1 cellular context compared by ENCODE assay signal in the genomic region with DNA sequence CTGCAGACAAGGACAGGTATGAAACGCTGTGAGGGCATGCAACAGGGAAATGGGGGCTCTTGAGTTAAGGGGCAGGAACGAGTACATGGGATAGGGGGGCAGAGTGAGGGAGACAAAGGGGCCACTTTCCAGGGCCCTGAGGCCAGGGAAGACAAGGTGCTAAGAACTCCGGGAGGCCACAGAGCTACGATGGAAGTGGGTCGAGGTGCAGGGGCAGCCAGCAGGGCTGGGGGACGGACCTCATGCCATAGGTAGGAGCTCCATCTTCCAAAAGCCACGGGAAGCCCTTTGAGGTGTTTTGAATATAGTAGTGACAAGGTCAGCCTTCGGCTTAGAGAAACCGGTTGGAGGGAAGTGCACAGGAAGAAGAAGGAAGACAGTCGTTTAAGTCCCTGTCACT.
TF ChIP-seq lines count a peak whose summit lies in the region.

No MANE protein-coding gene starts in this region.

TF ChIP-seq in WTC11, 78 proteins besides CTCF, POLR2A, EP300 and RAD21 (continued from another document):
- TF ChIP-seq, protein P1, sequence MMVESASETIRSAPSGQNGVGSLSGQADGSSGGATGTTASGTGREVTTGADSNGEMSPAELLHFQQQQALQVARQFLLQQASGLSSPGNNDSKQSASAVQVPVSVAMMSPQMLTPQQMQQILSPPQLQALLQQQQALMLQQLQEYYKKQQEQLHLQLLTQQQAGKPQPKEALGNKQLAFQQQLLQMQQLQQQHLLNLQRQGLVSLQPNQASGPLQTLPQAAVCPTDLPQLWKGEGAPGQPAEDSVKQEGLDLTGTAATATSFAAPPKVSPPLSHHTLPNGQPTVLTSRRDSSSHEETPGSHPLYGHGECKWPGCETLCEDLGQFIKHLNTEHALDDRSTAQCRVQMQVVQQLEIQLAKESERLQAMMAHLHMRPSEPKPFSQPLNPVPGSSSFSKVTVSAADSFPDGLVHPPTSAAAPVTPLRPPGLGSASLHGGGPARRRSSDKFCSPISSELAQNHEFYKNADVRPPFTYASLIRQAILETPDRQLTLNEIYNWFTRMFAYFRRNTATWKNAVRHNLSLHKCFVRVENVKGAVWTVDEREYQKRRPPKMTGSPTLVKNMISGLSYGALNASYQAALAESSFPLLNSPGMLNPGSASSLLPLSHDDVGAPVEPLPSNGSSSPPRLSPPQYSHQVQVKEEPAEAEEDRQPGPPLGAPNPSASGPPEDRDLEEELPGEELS (CRISPR knock-in tag; IDR thresholded peaks at IDR 0.05): no peak
- TF ChIP-seq, protein P2, sequence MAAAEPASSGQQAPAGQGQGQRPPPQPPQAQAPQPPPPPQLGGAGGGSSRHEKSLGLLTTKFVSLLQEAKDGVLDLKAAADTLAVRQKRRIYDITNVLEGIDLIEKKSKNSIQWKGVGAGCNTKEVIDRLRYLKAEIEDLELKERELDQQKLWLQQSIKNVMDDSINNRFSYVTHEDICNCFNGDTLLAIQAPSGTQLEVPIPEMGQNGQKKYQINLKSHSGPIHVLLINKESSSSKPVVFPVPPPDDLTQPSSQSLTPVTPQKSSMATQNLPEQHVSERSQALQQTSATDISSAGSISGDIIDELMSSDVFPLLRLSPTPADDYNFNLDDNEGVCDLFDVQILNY (CRISPR knock-in tag; IDR thresholded peaks at IDR 0.05): no peak
- TF ChIP-seq, protein P3, sequence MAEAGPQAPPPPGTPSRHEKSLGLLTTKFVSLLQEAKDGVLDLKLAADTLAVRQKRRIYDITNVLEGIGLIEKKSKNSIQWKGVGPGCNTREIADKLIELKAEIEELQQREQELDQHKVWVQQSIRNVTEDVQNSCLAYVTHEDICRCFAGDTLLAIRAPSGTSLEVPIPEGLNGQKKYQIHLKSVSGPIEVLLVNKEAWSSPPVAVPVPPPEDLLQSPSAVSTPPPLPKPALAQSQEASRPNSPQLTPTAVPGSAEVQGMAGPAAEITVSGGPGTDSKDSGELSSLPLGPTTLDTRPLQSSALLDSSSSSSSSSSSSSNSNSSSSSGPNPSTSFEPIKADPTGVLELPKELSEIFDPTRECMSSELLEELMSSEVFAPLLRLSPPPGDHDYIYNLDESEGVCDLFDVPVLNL (CRISPR knock-in tag; IDR thresholded peaks at IDR 0.05; ENCODE audit: borderline replicate concordance, low read depth): no peak
- TF ChIP-seq FOXJ3 (CRISPR knock-in tag; IDR thresholded peaks at IDR 0.05; ENCODE audit: borderline replicate concordance) (no peak), TEAD1 (CRISPR knock-in tag; IDR thresholded peaks at IDR 0.05) (no peak)
